In genomic region chr12:83619973-83620372, GRCh38 we compare ENCODE assay signal across 34 cellular contexts.
"Had no signal": no experiment of that assay in that cellular context is flagged by ENCODE, and none has a peak within 500 bp of the region (broad histone marks: within the 10 kb centered on the region; RNA-seq: fewer than 3 reads in every experiment).

No MANE protein-coding gene starts in this region.

- FAIRE-seq: astrocyte, bronchial epithelial cell had no signal

- H3K4me1 ChIP-seq: adrenal gland, ascending aorta, body of pancreas, breast epithelium had no signal

- H3K27me3 ChIP-seq: adrenal gland, ascending aorta, body of pancreas, brain microvascular endothelial cell, breast epithelium, cardiac muscle cell had no signal

- DNase-seq: activated effector memory CD4-positive, alpha-beta T cell treated with anti-CD3 and anti-CD28 coated beads, Interleukin-2, amount 50 U/mL, for 16 hours; activated effector memory CD4-positive, alpha-beta T cell treated with Interleukin-2 at 50 U/mL for 16 hours; activated gamma-delta T cell; activated gamma-delta T cell treated with Interleukin-2 at 50 U/mL for 16 hours; activated naive CD4-positive, alpha-beta T cell; activated naive CD4-positive, alpha-beta T cell treated with anti-CD3 and anti-CD28 coated beads for 36 hours; activated naive CD4-positive, alpha-beta T cell treated with anti-CD3 and anti-CD28 coated beads, Interleukin-2, amount 10 ng/mL, durations not matched to agents 7 days and 5 days; activated naive CD4-positive, alpha-beta T cell treated with anti-CD3 and anti-CD28 coated beads, Interleukin-2, amount 50 U/mL, for 16 hours; activated naive CD4-positive, alpha-beta T cell treated with Interleukin-2 at 50 U/mL for 16 hours; activated naive CD8-positive, alpha-beta T cell treated with anti-CD3 and anti-CD28 coated beads for 36 hours; activated naive CD8-positive, alpha-beta T cell treated with anti-CD3 and anti-CD28 coated beads, Interleukin-2, amount 10 ng/mL, durations not matched to agents 7 days and 5 days; activated naive CD8-positive, alpha-beta T cell treated with anti-CD3 and anti-CD28 coated beads, Interleukin-2, amount 50 U/mL, for 24 hours; activated T-cell treated with anti-CD3 and anti-CD28 coated beads, Interleukin-2, amount 50 U/mL, for 1 hour; activated T-cell treated with anti-CD3 and anti-CD28 coated beads, Interleukin-2, amount 50 U/mL, for 24 hours; activated T-cell treated with anti-CD3 and anti-CD28 coated beads, Interleukin-2, amount 50 U/mL, for 4 hours; activated T-cell treated with anti-CD3 and anti-CD28 coated beads, Interleukin-2, amount 50 U/mL, for 48 hours; activated T-cell treated with anti-CD3 and anti-CD28 coated beads, Interleukin-2, amount 50 U/mL, for 72 hours; adrenal gland; amniotic stem cell; amygdala; anterior cingulate cortex; aorta; body of pancreas; brain microvascular endothelial cell; caudate nucleus; central memory CD4-positive, alpha-beta T cell; cerebellar nuclear complex had no signal

- H3K27ac ChIP-seq: adrenal gland, ascending aorta, body of pancreas, brain microvascular endothelial cell, breast epithelium, cardiac muscle cell had no signal

- H3K9me3 ChIP-seq: adrenal gland, ascending aorta, body of pancreas, breast epithelium had no signal

- H3K4me3 ChIP-seq: adrenal gland, ascending aorta, body of pancreas, breast epithelium, cardiac muscle cell had no signal

- ATAC-seq: activated naive CD4-positive, alpha-beta T cell treated with anti-CD3 and anti-CD28 coated beads, Interleukin-2, amount 50 U/mL, for 72 hours; activated naive CD8-positive, alpha-beta T cell treated with anti-CD3 and anti-CD28 coated beads, Interleukin-2, amount 50 U/mL, for 24 hours; activated T-cell treated with anti-CD3 and anti-CD28 coated beads, Interleukin-2, amount 50 U/mL, for 4 hours; activated T-cell treated with anti-CD3 and anti-CD28 coated beads, Interleukin-2, amount 50 U/mL, for 72 hours; activated T-helper 17 cell treated with anti-CD3 and anti-CD28 coated beads, Interleukin-2, amount 50 U/mL, for 72 hours; body of pancreas had no signal

- H3K36me3 ChIP-seq: adrenal gland, ascending aorta, brain microvascular endothelial cell, breast epithelium, cardiac muscle cell had no signal
